18 cellular contexts compared by ENCODE assay signal in genomic region chr14:85197976-85198375, GRCh38.
A peak's percentile ranks its signal among the peaks of the same experiment; 100 is the strongest.
DNase-seq lines count a peak whose midpoint lies in the region; ATAC-seq, FAIRE-seq and TF ChIP-seq lines count a peak whose summit lies in the region.
"Had no signal": no experiment of that assay in that cellular context is flagged by ENCODE, and none has a peak within 500 bp of the region (broad histone marks: within the 10 kb centered on the region; RNA-seq: fewer than 3 reads in every experiment).

No MANE protein-coding gene starts in this region.

- ATAC-seq in Right ventricle myocardium inferior = no peak

- H3K27ac ChIP-seq in astrocyte (ENCODE audit: low read depth, low read length) = no peak overlapping the region

- H2AFZ ChIP-seq in astrocyte (ENCODE audit: low read depth, low read length) = no peak overlapping the region

- no peaks in the 10 kb centered on the region for H3K9me3 ChIP-seq in astrocyte (ENCODE audit: insufficient read depth, low read depth, low read length)

- H3K4me2 ChIP-seq in astrocyte (ENCODE audit: low read length) = no peak overlapping the region

- peak; percentile 10 for DNase-seq in HFF-Myc (ENCODE audit: extremely low read depth, low read depth)
- DNase-seq in astrocyte (ENCODE audit: low read depth) = no peak
- peak; percentile 14 for DNase-seq in left kidney (ENCODE audit: low read depth, low spot score)
- DNase-seq in osteocyte (ENCODE audit: extremely low spot score, unreplicated experiment) = no peak
- DNase-seq in Right ventricle myocardium inferior (ENCODE audit: missing footprints) = no peak
- DNase-seq in activated naive CD4-positive, alpha-beta T cell treated with anti-CD3 and anti-CD28 coated beads, Interleukin-2, amount 50 U/mL, for 16 hours = no peak
- DNase-seq in EL = no peak
- DNase-seq: CD4-positive, CD25-positive, alpha-beta regulatory T cell; H9; KG1; NCI-H1092; NCI-H1436; NCI-H187 treated with DMSO at 0.1 percent for 48 hours; NCI-H2171 treated with DMSO at 0.1 percent for 48 hours; NCI-H526 treated with DMSO at 0.1 percent for 48 hours; OCI-M1; Right ventricle myocardium superior had no signal

- H3K27ac Mint-ChIP-seq in astrocyte (ENCODE audit: unreplicated experiment) = no peak overlapping the region
- peak overlapping the region; percentile 69 for H3K27ac Mint-ChIP-seq in osteocyte (ENCODE audit: unreplicated experiment)
- H3K27ac Mint-ChIP-seq: CD4-positive, CD25-positive, alpha-beta regulatory T cell; H9 had no signal

- no peaks in the 10 kb centered on the region for H3K9me3 Mint-ChIP-seq in astrocyte (ENCODE audit: unreplicated experiment)
- no peaks in the 10 kb centered on the region for H3K9me3 Mint-ChIP-seq in osteocyte (ENCODE audit: unreplicated experiment)

- no peaks in the 10 kb centered on the region for H3K27me3 Mint-ChIP-seq in astrocyte (ENCODE audit: low read depth, unreplicated experiment)
- H3K27me3 Mint-ChIP-seq in osteocyte (ENCODE audit: unreplicated experiment) = no peaks in the 10 kb centered on the region
- H3K27me3 Mint-ChIP-seq: CD4-positive, CD25-positive, alpha-beta regulatory T cell had no signal

- no peaks in the 10 kb centered on the region for H3K36me3 ChIP-seq in astrocyte (ENCODE audit: insufficient read depth, low read length)

- TF ChIP-seq CTCF in HFF-Myc (IDR thresholded peaks at IDR 0.05; ENCODE audit: low read depth, low read length, missing control alignments) (no peak), astrocyte (IDR thresholded peaks at IDR 0.05; ENCODE audit: insufficient read depth, low read depth, low read length) (no peak), osteocyte (IDR thresholded peaks at IDR 0.05) (no peak)

- H3K9ac ChIP-seq in astrocyte (ENCODE audit: low read length) = no peak overlapping the region

- H3K4me3 ChIP-seq in HFF-Myc (replicated peaks; ENCODE audit: low read depth, low read length) = no peak overlapping the region
- H3K4me3 ChIP-seq in astrocyte (ENCODE audit: insufficient read depth, low read depth, low read length) = no peak overlapping the region

- no peaks in the 10 kb centered on the region for H3K27me3 ChIP-seq in astrocyte (ENCODE audit: insufficient read depth, low read length)

- intact Hi-C loops in Right ventricle myocardium inferior (cut with DNase I) = loop anchor here (5.0 kb wide), 1 partner anchor 329 kb away; no protein-coding TSS in a partner anchor

- H3K36me3 Mint-ChIP-seq in astrocyte (ENCODE audit: low read depth, unreplicated experiment) (no peaks in the 10 kb centered on the region), osteocyte (ENCODE audit: unreplicated experiment) (no peaks in the 10 kb centered on the region)
- H3K36me3 Mint-ChIP-seq: CD4-positive, CD25-positive, alpha-beta regulatory T cell had no signal

- no peaks in the 10 kb centered on the region for H3K79me2 ChIP-seq in astrocyte (ENCODE audit: insufficient read depth, low read length)

- H4K20me1 ChIP-seq in astrocyte (ENCODE audit: insufficient read depth, low read length) = no peaks in the 10 kb centered on the region

- H3K4me1 ChIP-seq in astrocyte (ENCODE audit: insufficient read depth, low read length) = no peaks in the 10 kb centered on the region

- peak; percentile 29 for FAIRE-seq in astrocyte (lab: Jason Lieb, UNC)
- FAIRE-seq: RCC 7860 had no signal

- H3K4me1 Mint-ChIP-seq in astrocyte (ENCODE audit: low read depth, unreplicated experiment) (peaks cover 7% of the 10 kb centered on the region), osteocyte (ENCODE audit: unreplicated experiment) (peaks cover 9% of the 10 kb centered on the region)
- H3K4me1 Mint-ChIP-seq: CD4-positive, CD25-positive, alpha-beta regulatory T cell had no signal

- H3K4me3 Mint-ChIP-seq in astrocyte (ENCODE audit: unreplicated experiment) (no peak overlapping the region), osteocyte (ENCODE audit: unreplicated experiment) (no peak overlapping the region)
- H3K4me3 Mint-ChIP-seq: CD4-positive, CD25-positive, alpha-beta regulatory T cell; H9 had no signal

Comparison
In these comparisons a context has a peak if more than half of its experiments do, and no peak if none do; other contexts are left out.
1. DNase-seq: peak in HFF-Myc (single experiment) and left kidney (single experiment); none in astrocyte (single experiment), osteocyte (single experiment), Right ventricle myocardium inferior (single experiment), activated naive CD4-positive, alpha-beta T cell treated with anti-CD3 and anti-CD28 coated beads, Interleukin-2, amount 50 U/mL, for 16 hours (single experiment) and EL (single experiment).